ENCODE assay signal across 17 cellular contexts in the genomic region with DNA sequence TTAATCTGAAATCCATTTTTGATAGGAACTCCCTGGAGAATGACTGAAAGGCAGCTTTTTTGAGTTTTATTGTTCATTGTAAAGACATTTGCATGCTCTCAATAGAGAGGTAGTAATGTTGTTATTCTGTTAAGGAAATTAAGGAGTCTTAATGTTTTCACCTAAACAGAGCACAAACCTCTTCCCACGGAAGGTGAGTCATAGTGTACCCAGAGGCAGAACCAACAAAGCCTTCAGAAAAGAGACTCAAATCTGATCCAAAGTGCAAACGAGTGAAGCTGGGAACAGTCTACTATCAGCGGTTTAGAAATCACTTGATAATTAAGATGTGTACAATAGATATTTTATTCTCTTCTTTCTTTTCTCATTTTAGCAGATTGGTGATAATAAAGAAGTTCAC.
DNase-seq lines count a peak whose midpoint lies in the region; ATAC-seq and TF ChIP-seq lines count a peak whose summit lies in the region.
"Had no signal": no experiment of that assay in that cellular context is flagged by ENCODE, and none has a peak within 500 bp of the region (broad histone marks: within the 10 kb centered on the region; RNA-seq: fewer than 3 reads in every experiment).

No MANE protein-coding gene starts in this region.

- no peaks in the 10 kb centered on the region for H3K27me3 Mint-ChIP-seq in CD8-positive, alpha-beta T cell (ENCODE audit: low read depth)

- ATAC-seq in Panc1 (no peak), HG02852 (IDR thresholded peaks at IDR 0.05; ENCODE audit: unreplicated experiment) (no peak)
- ATAC-seq in CD8-positive, alpha-beta T cell, result no peak
- ATAC-seq: activated naive CD4-positive, alpha-beta T cell treated with anti-CD3 and anti-CD28 coated beads, Interleukin-2, amount 50 U/mL, for 72 hours; esophagus mucosa; Right ventricle myocardium inferior had no signal

- no peak overlapping the region for H3K27ac Mint-ChIP-seq in CD8-positive, alpha-beta T cell
- H3K27ac Mint-ChIP-seq: activated naive CD4-positive, alpha-beta T cell treated with anti-CD3 and anti-CD28 coated beads, Interleukin-2, amount 50 U/mL, for 72 hours had no signal

- CTCF ChIA-PET in Panc1 (lab: Charles Lee), result no interaction called here
- CTCF ChIA-PET in CD8-positive, alpha-beta T cell (lab: Charles Lee), result no interaction called here

- H3K36me3 ChIP-seq in Panc1 (ENCODE audit: control insufficient read depth, insufficient read depth, low read length), result no peaks in the 10 kb centered on the region
- H3K36me3 ChIP-seq in CD8-positive, alpha-beta T cell (ENCODE audit: insufficient read depth, low read length), result no peaks in the 10 kb centered on the region
- H3K36me3 ChIP-seq: neutrophil had no signal

- POLR2A ChIA-PET in Panc1 (lab: Charles Lee), result no interaction called here
- POLR2A ChIA-PET in CD8-positive, alpha-beta T cell (lab: Charles Lee), result no interaction called here

- peak overlapping the region; percentile 61; the same call in 1 of the 2 replicates for H3K27ac ChIP-seq in Panc1 (ENCODE audit: low read length)
- H3K27ac ChIP-seq in CD8-positive, alpha-beta T cell (ENCODE audit: low read depth, low read length), result no peak overlapping the region
- H3K27ac ChIP-seq: neutrophil had no signal

- H3K4me3 Mint-ChIP-seq in CD8-positive, alpha-beta T cell, result no peak overlapping the region

- H3K4me1 ChIP-seq in Panc1 (ENCODE audit: control insufficient read depth, insufficient read depth, low read length), result peaks cover 3% of the 10 kb centered on the region
- H3K4me1 ChIP-seq in CD8-positive, alpha-beta T cell (ENCODE audit: insufficient read depth, low read length), result no peaks in the 10 kb centered on the region

- no peaks in the 10 kb centered on the region for H3K4me1 Mint-ChIP-seq in CD8-positive, alpha-beta T cell (ENCODE audit: low read depth)

- intact Hi-C loops in Panc1 (cut with micrococcal nuclease; ENCODE audit: unreplicated experiment), result no loop called here
- intact Hi-C loops in CD8-positive, alpha-beta T cell (cut with DNase I, micrococcal nuclease), result no loop called here

- DNase-seq in ELR (ENCODE audit: low read depth), result peak; percentile 63
- DNase-seq in Panc1 (ENCODE audit: low read depth, low spot score), result no peak
- DNase-seq in epithelial cell of proximal tubule (ENCODE audit: low read depth), result peak; percentile 29
- peak; percentile 3 for DNase-seq in pulmonary artery endothelial cell (ENCODE audit: low read depth, low spot score)
- DNase-seq in occipital lobe (lab: John Stamatoyannopoulos, UW), result no peak
- no peak for DNase-seq in CD8-positive, alpha-beta T cell
- no peak for DNase-seq in Ammon's horn (ENCODE audit: low spot score)
- DNase-seq: activated CD4-positive, alpha-beta T cell treated with anti-CD3 and anti-CD28 coated beads for 48 hours; DMS79 treated with DMSO at 0.1 percent for 48 hours; Kasumi-1; NCI-H2081 treated with DMSO at 0.1 percent for 48 hours; NCI-H82 had no signal

- H3K4me3 ChIP-seq in Panc1 (ENCODE audit: low read depth in 2 of 2, low read length in 2 of 2) (no peak overlapping the region), epithelial cell of proximal tubule (ENCODE audit: low read depth, low read length) (no peak overlapping the region)
- no peak overlapping the region for H3K4me3 ChIP-seq in CD8-positive, alpha-beta T cell (ENCODE audit: low read depth, low read length)

- H3K27me3 ChIP-seq in Panc1 (ENCODE audit: control insufficient read depth, insufficient read depth, low read length), result no peaks in the 10 kb centered on the region
- no peaks in the 10 kb centered on the region for H3K27me3 ChIP-seq in CD8-positive, alpha-beta T cell (ENCODE audit: insufficient read depth, low read length)
- H3K27me3 ChIP-seq: neutrophil had no signal

- TF ChIP-seq CTCF in Panc1 (IDR thresholded peaks at IDR 0.05) (no peak), epithelial cell of proximal tubule (conservative IDR thresholded peaks at IDR 0.05; ENCODE audit: low read depth, low read length) (no peak)
- TF ChIP-seq CTCF in CD8-positive, alpha-beta T cell (IDR thresholded peaks at IDR 0.05), result no peak

- no peaks in the 10 kb centered on the region for H3K9me3 ChIP-seq in Panc1 (ENCODE audit: control insufficient read depth, insufficient read depth, low read depth, low read length)
- no peaks in the 10 kb centered on the region for H3K9me3 ChIP-seq in CD8-positive, alpha-beta T cell (ENCODE audit: low read length)
- H3K9me3 ChIP-seq: neutrophil had no signal

- in situ Hi-C loops in Panc1 (cut with HindIII; ENCODE audit: low pct_unique_long_range_greater_than_20kb, low sequenced_read_pairs), result no loop called here

- H3K9me3 Mint-ChIP-seq in CD8-positive, alpha-beta T cell, result no peaks in the 10 kb centered on the region
- H3K9me3 Mint-ChIP-seq: activated naive CD4-positive, alpha-beta T cell treated with anti-CD3 and anti-CD28 coated beads, Interleukin-2, amount 50 U/mL, for 72 hours had no signal

- BruUV-seq in Panc1 (replicated peaks; lab: Mats Ljungman, UMichigan), result no TSS peak

- no peaks in the 10 kb centered on the region for H3K36me3 Mint-ChIP-seq in CD8-positive, alpha-beta T cell
- H3K36me3 Mint-ChIP-seq: activated naive CD4-positive, alpha-beta T cell treated with anti-CD3 and anti-CD28 coated beads, Interleukin-2, amount 50 U/mL, for 72 hours had no signal

Comparison
In these comparisons a context has a peak if more than half of its experiments do, and no peak if none do; other contexts are left out.
1. DNase-seq: peak in ELR (single experiment), epithelial cell of proximal tubule (single experiment) and pulmonary artery endothelial cell (single experiment); none in Panc1 (single experiment), occipital lobe (single experiment), CD8-positive, alpha-beta T cell (0 of 7) and Ammon's horn (single experiment).